Comparison of ENCODE assay signal across 8 cellular contexts in genomic region chr11:118691926-118692830, GRCh38.
DNase-seq lines count a peak whose midpoint lies in the region; ATAC-seq and FAIRE-seq lines count a peak whose summit lies in the region.

No MANE protein-coding gene starts in this region.

- no peak for ATAC-seq in HG02588 (IDR thresholded peaks at IDR 0.05; ENCODE audit: unreplicated experiment)

- peak; percentile 54 for FAIRE-seq in HTR-8/SVneo (lab: Jason Lieb, UNC)

- DNase-seq in AG08395 (ENCODE audit: low spot score) (peak; percentile 35), HTR-8/SVneo (ENCODE audit: insufficient read length, low spot score) (peak; percentile 69), activated T-cell treated with anti-CD3 and anti-CD28 coated beads for 48 hours (ENCODE audit: low read depth) (peak; percentile 63), glomerular visceral epithelial cell (ENCODE audit: extremely low spot score) (peak; percentile 59), GM19240 (ENCODE audit: insufficient read length, low spot score) (no peak), dedifferentiated amniotic fluid mesenchymal stem cell (ENCODE audit: extremely low spot score) (no peak)
- DNase-seq in stimulated activated CD8-positive, alpha-beta memory T cell treated with anti-CD3 and anti-CD28 coated beads, Interleukin-7, amount 100 ng/mL, for 4 hours (ENCODE audit: low read depth in 2 of 2), result peak; percentile 53 to 73

Comparison
In these comparisons a context has a peak if more than half of its experiments do, and no peak if none do; other contexts are left out.
1. DNase-seq: peak in AG08395 (single experiment), HTR-8/SVneo (single experiment), activated T-cell treated with anti-CD3 and anti-CD28 coated beads for 48 hours (single experiment), glomerular visceral epithelial cell (single experiment) and stimulated activated CD8-positive, alpha-beta memory T cell treated with anti-CD3 and anti-CD28 coated beads, Interleukin-7, amount 100 ng/mL, for 4 hours (2 of 2); none in GM19240 (single experiment) and dedifferentiated amniotic fluid mesenchymal stem cell (single experiment).